ENCODE assay signal across 28 cellular contexts in genomic region chr17:45780921-45781320, GRCh38. TPM values are rescaled to one million over a fixed set of nuclear protein-coding genes. Genes with fewer than 3 reads are reported as not detected.
"Had no signal": no experiment of that assay in that cellular context is flagged by ENCODE, and none has a peak within 500 bp of the region (broad histone marks: within the 10 kb centered on the region; RNA-seq: fewer than 3 reads in every experiment).

No MANE protein-coding gene starts in this region.

- H3K4me3 ChIP-seq: hepatocyte, left ventricle myocardium inferior, lung, pancreas, prostate gland, sigmoid colon, smooth muscle cell, tibial nerve had no signal

- H3K27ac ChIP-seq: hepatocyte, left ventricle myocardium inferior, pancreas, prostate gland, sigmoid colon, tibial nerve had no signal

- H3K36me3 ChIP-seq: left ventricle myocardium inferior, pancreas, prostate gland, sigmoid colon, tibial nerve had no signal

- DNase-seq: islet precursor cell; left ventricle myocardium inferior; mesendoderm; naive B cell; natural killer cell; nephron progenitor cell; pancreas; posterior cingulate gyrus; retina; right cardiac atrium; sigmoid colon; stimulated activated CD4-positive, alpha-beta T cell treated with anti-CD3 and anti-CD28 coated beads, Interleukin-1b, Interleukin-23, amount 100 ng/mL, for 48 hours; stimulated activated CD4-positive, alpha-beta T cell treated with anti-CD3 and anti-CD28 coated beads, Interleukin-2, amount 100 ng/mL, for 48 hours; stimulated activated CD4-positive, alpha-beta T cell treated with anti-CD3 and anti-CD28 coated beads, Interleukin-4, amount 100 ng/mL, for 4 hours; stimulated activated CD8-positive, alpha-beta memory T cell treated with anti-CD3 and anti-CD28 coated beads, Interleukin-4, amount 100 ng/mL, for 48 hours; stimulated activated naive CD4-positive, alpha-beta T cell treated with Interleukin-2 at 50 U/mL for 16 hours; stimulated activated naive CD8-positive, alpha-beta T cell treated with anti-CD3 and anti-CD28 coated beads, Interleukin-15, amount 100 ng/mL, for 72 hours; substantia nigra had no signal

- FAIRE-seq: pancreas had no signal

- H3K9me3 ChIP-seq: left ventricle myocardium inferior, pancreas, prostate gland, sigmoid colon, tibial nerve had no signal

- ATAC-seq: natural killer cell; pancreas; right cardiac atrium; stimulated activated memory B cell treated with anti-CD40 and anti-IgM and Interleukin-4, amounts not matched to agents 10 μg/mL and 1 μg/mL and 100 μg/mL, for 72 hours; stimulated activated naive CD8-positive, alpha-beta T cell treated with anti-CD3 and anti-CD28 coated beads, Interleukin-15, amount 100 ng/mL, for 72 hours had no signal

RNA-seq across cellular contexts. Expression of gene CRHR1, which starts 3.2 kb away (rescaled TPM):
- total RNA-seq: hepatocyte, kidney epithelial cell, left ventricle myocardium inferior, lung, mononuclear cell, natural killer cell, omental fat pad, right cardiac atrium, tibial nerve, ureter had no signal
